20 cellular contexts compared by ENCODE assay signal in the genomic region with DNA sequence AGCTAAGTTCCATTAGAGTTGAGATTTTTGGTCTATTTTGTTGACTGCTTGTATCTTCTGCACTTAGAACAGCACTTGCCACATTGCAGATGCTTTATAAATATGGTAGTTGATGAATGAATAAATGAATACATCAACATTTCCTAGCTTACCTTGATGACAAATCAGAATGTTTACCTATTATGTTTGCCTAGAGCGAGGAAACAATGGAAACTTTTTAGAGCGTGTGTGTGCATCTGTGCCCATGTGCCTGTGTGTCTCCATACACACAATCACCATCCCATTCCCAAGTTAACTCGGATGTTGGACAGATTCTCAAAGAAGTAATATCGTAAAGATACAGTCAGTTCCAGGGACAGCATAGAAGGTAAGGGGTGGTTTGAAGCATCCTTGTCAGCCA.
DNase-seq lines count a peak whose midpoint lies in the region; ATAC-seq and TF ChIP-seq lines count a peak whose summit lies in the region.
"Had no signal": no experiment of that assay in that cellular context is flagged by ENCODE, and none has a peak within 500 bp of the region (broad histone marks: within the 10 kb centered on the region; RNA-seq: fewer than 3 reads in every experiment).

No MANE protein-coding gene starts in this region.

- H3K4me1 ChIP-seq in PC-3 (ENCODE audit: insufficient read depth, low read length): peaks cover 24% of the 10 kb centered on the region
- H3K4me1 ChIP-seq in hepatocyte (ENCODE audit: insufficient read depth): peaks cover 62% of the 10 kb centered on the region
- H3K4me1 ChIP-seq in smooth muscle cell (ENCODE audit: low read depth): peaks cover 45% of the 10 kb centered on the region

- H3K9me3 ChIP-seq in PC-3 (ENCODE audit: low read length): no peaks in the 10 kb centered on the region
- no peaks in the 10 kb centered on the region for H3K9me3 ChIP-seq in hepatocyte (ENCODE audit: low read depth)
- H3K9me3 ChIP-seq in smooth muscle cell (replicated peaks; ENCODE audit: low read depth): no peaks in the 10 kb centered on the region
- H3K9me3 ChIP-seq: Peyer's patch had no signal

- POLR2A ChIA-PET in PC-3 (lab: Charles Lee; ENCODE audit: unreplicated experiment): no interaction called here

- no peaks in the 10 kb centered on the region for H4K20me1 ChIP-seq in PC-3 (ENCODE audit: low read length)
- H4K20me1 ChIP-seq in hepatocyte (ENCODE audit: insufficient read depth, poor library complexity, severe bottlenecking): no peaks in the 10 kb centered on the region
- peaks cover 3% of the 10 kb centered on the region for H4K20me1 ChIP-seq in smooth muscle cell (ENCODE audit: low read depth)

- no TSS peak for BruUV-seq in PC-3 (replicated peaks; lab: Mats Ljungman, UMichigan)

- TF ChIP-seq CTCF in PC-3 (conservative IDR thresholded peaks at IDR 0.05; ENCODE audit: low read depth, low read length) (no peak), hepatocyte (IDR thresholded peaks at IDR 0.05; ENCODE audit: poor library complexity) (no peak), smooth muscle cell (IDR thresholded peaks at IDR 0.05; ENCODE audit: borderline replicate concordance, insufficient read depth, poor library complexity, severe bottlenecking) (no peak)

- H3K36me3 ChIP-seq in PC-3 (ENCODE audit: low read depth, low read length): no peaks in the 10 kb centered on the region
- no peaks in the 10 kb centered on the region for H3K36me3 ChIP-seq in hepatocyte (replicated peaks; ENCODE audit: insufficient read depth, low read depth)
- no peaks in the 10 kb centered on the region for H3K36me3 ChIP-seq in smooth muscle cell (ENCODE audit: low read depth)
- H3K36me3 ChIP-seq: Peyer's patch had no signal

- intact Hi-C loops in PC-3 (cut with micrococcal nuclease): no loop called here

- H3K79me2 ChIP-seq in PC-3 (ENCODE audit: low read length) (no peaks in the 10 kb centered on the region), hepatocyte (peaks cover 56% of the 10 kb centered on the region), smooth muscle cell (ENCODE audit: low read depth) (peaks cover 24% of the 10 kb centered on the region)

- peak; percentile 43 for DNase-seq in NCI-H345 (lab: John Stamatoyannopoulos, UW)
- no peak for DNase-seq in NCI-H345 treated with DMSO at 0.1 percent for 48 hours (lab: John Stamatoyannopoulos, UW; ENCODE audit: unreplicated experiment)
- peak; percentile 63 for DNase-seq in PC-3
- DNase-seq in hepatocyte (ENCODE audit: low spot score): no peak
- no peak for DNase-seq in smooth muscle cell (lab: John Stamatoyannopoulos, UW; ENCODE audit: unreplicated experiment)
- no peak for DNase-seq in NCI-H446 treated with DMSO at 0.1 percent for 48 hours (lab: John Stamatoyannopoulos, UW)
- DNase-seq in substantia nigra (lab: John Stamatoyannopoulos, UW): no peak
- DNase-seq: 8988T, C1 segment of cervical spinal cord, COR-L47, DMS79, GM23248, HFFc6, Karpas-422, NCI-H1105 treated with DMSO at 0.1 percent for 48 hours, NCI-H524 treated with DMSO at 0.1 percent for 48 hours, Peyer's patch, SHP77 treated with DMSO at 0.1 percent for 48 hours had no signal

- peak overlapping the region; percentile 40; the same call in 1 of the 2 replicates for H3K9ac ChIP-seq in PC-3 (ENCODE audit: low read length)
- H3K9ac ChIP-seq in smooth muscle cell (ENCODE audit: low read depth): no peak overlapping the region
- H3K9ac ChIP-seq: GM23248 had no signal

- H2AFZ ChIP-seq in PC-3 (ENCODE audit: low read length) (no peak overlapping the region), hepatocyte (no peak overlapping the region), smooth muscle cell (ENCODE audit: low read depth) (no peak overlapping the region)
- H2AFZ ChIP-seq: GM23248 had no signal

- no peak overlapping the region for H3K4me3 ChIP-seq in PC-3 (ENCODE audit: low read length)
- no peak overlapping the region for H3K4me3 ChIP-seq in hepatocyte
- no peak overlapping the region for H3K4me3 ChIP-seq in smooth muscle cell
- H3K4me3 ChIP-seq: GM12878, GM23248, Peyer's patch had no signal

- peak overlapping the region; percentile 32 for H3K4me2 ChIP-seq in PC-3 (ENCODE audit: low read length)
- H3K4me2 ChIP-seq in hepatocyte: peak overlapping the region; percentile 69
- peak overlapping the region; percentile 91 for H3K4me2 ChIP-seq in smooth muscle cell

- H3F3A ChIP-seq in PC-3 (ENCODE audit: low read length, unreplicated experiment): peaks cover 4% of the 10 kb centered on the region
- peaks cover 35% of the 10 kb centered on the region for H3F3A ChIP-seq in smooth muscle cell (ENCODE audit: low read depth)

- ATAC-seq in PC-3: peak; percentile 71
- ATAC-seq in HG02588 (IDR thresholded peaks at IDR 0.05; ENCODE audit: unreplicated experiment): no peak
- ATAC-seq: GM12878 had no signal

- H3K27ac ChIP-seq in PC-3 (ENCODE audit: low read length): peak overlapping the region; percentile 77
- peak overlapping the region; percentile 67 for H3K27ac ChIP-seq in hepatocyte
- peak overlapping the region; percentile 80 for H3K27ac ChIP-seq in smooth muscle cell (ENCODE audit: low read depth)
- no peak overlapping the region for H3K27ac ChIP-seq in substantia nigra (ENCODE audit: low read depth, low read length, poor library complexity, severe bottlenecking)
- H3K27ac ChIP-seq: GM23248, Peyer's patch had no signal

- no peaks in the 10 kb centered on the region for H3K9me2 ChIP-seq in PC-3 (replicated peaks; ENCODE audit: low read length)
- H3K9me2 ChIP-seq in hepatocyte (replicated peaks; ENCODE audit: insufficient read depth): no peaks in the 10 kb centered on the region

- 47% methylated on average over 4 of the region's 4 CpGs for WGBS in hepatocyte (ENCODE audit: low lambda C conversion rate, missing lambda C conversion rate)
- 66% methylated on average over 4 of the region's 4 CpGs for WGBS in smooth muscle cell (ENCODE audit: low lambda C conversion rate)

- CTCF ChIA-PET in PC-3 (lab: Charles Lee): interaction anchor here (0.7 kb wide), 1 partner anchor 270 kb away, joined by 3 read pairs; no protein-coding TSS in a partner anchor

- H3K27me3 ChIP-seq in PC-3 (ENCODE audit: low read length) (no peaks in the 10 kb centered on the region), hepatocyte (no peaks in the 10 kb centered on the region), smooth muscle cell (ENCODE audit: low read depth) (no peaks in the 10 kb centered on the region)
- H3K27me3 ChIP-seq: Peyer's patch had no signal

Comparison
In these comparisons a context has a peak if more than half of its experiments do, and no peak if none do; other contexts are left out.
1. DNase-seq: peak in NCI-H345 (single experiment) and PC-3 (single experiment); none in NCI-H345 treated with DMSO at 0.1 percent for 48 hours (single experiment), hepatocyte (single experiment), smooth muscle cell (single experiment), NCI-H446 treated with DMSO at 0.1 percent for 48 hours (single experiment) and substantia nigra (0 of 49).
2. H3K4me2 ChIP-seq: peak in every context shown above with its lines; median percentile 91 in smooth muscle cell; 69 in hepatocyte; 32 in PC-3.